8 cellular contexts compared by ENCODE assay signal in the genomic region with DNA sequence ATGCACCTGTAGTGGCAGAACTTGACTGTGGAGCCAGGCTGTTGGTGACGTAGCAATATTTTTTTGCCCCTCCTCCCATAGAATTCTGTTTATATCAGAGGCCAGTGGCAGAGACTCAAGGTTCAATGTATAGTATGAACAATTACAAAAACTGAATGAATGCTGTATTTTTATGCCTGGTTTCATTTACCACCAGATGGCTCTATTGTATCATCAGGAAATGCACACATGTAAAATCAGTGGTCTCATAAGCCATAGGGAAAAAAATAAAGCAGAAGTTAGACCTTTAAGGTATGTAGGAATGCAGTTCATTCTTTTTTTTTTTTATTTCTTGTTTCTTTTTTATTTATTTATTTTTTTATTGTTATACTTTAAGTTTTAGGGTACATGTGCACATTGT. TPM values are rescaled to one million over a fixed set of nuclear protein-coding genes. Genes with fewer than 3 reads are reported as not detected.
DNase-seq lines count a peak whose midpoint lies in the region; ATAC-seq, FAIRE-seq and TF ChIP-seq lines count a peak whose summit lies in the region.

No MANE protein-coding gene starts in this region.

- H3K79me2 ChIP-seq in HepG2 (ENCODE audit: insufficient read depth, low read length), result no peaks in the 10 kb centered on the region

- peak; percentile 38 for TF ChIP-seq CTCF in BE2C (IDR thresholded peaks at IDR 0.05; ENCODE audit: low read depth, low read length)
- TF ChIP-seq CTCF in HFF-Myc (IDR thresholded peaks at IDR 0.05; ENCODE audit: low read depth, low read length, missing control alignments), result peak; percentile 48
- peak; percentile 68 for TF ChIP-seq CTCF in VCaP (conservative IDR thresholded peaks at IDR 0.05)
- TF ChIP-seq CTCF in HepG2 (CRISPR knock-in tag; IDR thresholded peaks at IDR 0.05), result peak; percentile 37

- H3K4me1 ChIP-seq in BE2C (no peaks in the 10 kb centered on the region), HepG2 (ENCODE audit: insufficient read depth, low read length) (no peaks in the 10 kb centered on the region)

- in situ Hi-C loops in HepG2 (cut with HindIII; ENCODE audit: extremely low pct_ligation_motif_present, low pct_unique_long_range_greater_than_20kb), result no loop called here

- BruUV-seq in HepG2 (replicated peaks; lab: Mats Ljungman, UMichigan), result no TSS peak

- 69% methylated on average over 1 of the region's 1 CpG for WGBS in HepG2 (ENCODE audit: low lambda C conversion rate)

- DNase-seq in BE2C, result no peak
- DNase-seq in HFF-Myc (ENCODE audit: extremely low read depth, low read depth), result no peak
- no peak for DNase-seq in HepG2 (ENCODE audit: low spot score)
- DNase-seq in stimulated activated naive CD4-positive, alpha-beta T cell treated with Interleukin-2 at 50 U/mL for 16 hours (lab: John Stamatoyannopoulos, UW), result no peak
- no peak for DNase-seq in GM19238 (ENCODE audit: insufficient read length, low spot score)
- no peak for DNase-seq in NCI-H1048 (lab: John Stamatoyannopoulos, UW)
- no peak for DNase-seq in iPS-NIHi11 (ENCODE audit: low spot score)

- no peak for FAIRE-seq in HepG2 (lab: Jason Lieb, UNC)

- POLR2A ChIA-PET in HepG2 (lab: Yijun Ruan, JAX), result no interaction called here

- no peak for ATAC-seq in HepG2

- H3K9me3 ChIP-seq in BE2C (no peaks in the 10 kb centered on the region), HepG2 (ENCODE audit: low read length) (no peaks in the 10 kb centered on the region)

- H3K4me3 ChIP-seq in BE2C (ENCODE audit: low read depth, low read length) (no peak overlapping the region), HFF-Myc (replicated peaks; ENCODE audit: low read depth, low read length) (no peak overlapping the region), HepG2 (replicated peaks in 1 of 3; ENCODE audit: insufficient read depth in 1 of 3, low read depth in 2 of 3, low read length in 3 of 3) (no peak overlapping the region)

- H3K9ac ChIP-seq in HepG2 (ENCODE audit: insufficient read depth, low read depth, low read length), result no peak overlapping the region

- CTCF ChIA-PET in HepG2 (lab: Yijun Ruan, JAX; ENCODE audit: low intra/inter-chr PET ratio, low total read pairs), result interaction anchor here (1.2 kb wide), 1 partner anchor 455 kb away, joined by 4 read pairs; no protein-coding TSS in a partner anchor

- no peak overlapping the region for H2AFZ ChIP-seq in HepG2 (ENCODE audit: low read length)

- no peak for TF ChIP-seq POLR2A in HepG2 (IDR thresholded peaks at IDR 0.05; ENCODE audit: insufficient read depth in 1 of 2, low read depth in 2 of 2, low read length in 2 of 2)

- intact Hi-C loops in HepG2 (cut with micrococcal nuclease; ENCODE audit: unreplicated experiment), result loop anchor here (1.0 kb wide), 1 partner anchor 455 kb away; no protein-coding TSS in a partner anchor

- H3K27ac ChIP-seq in VCaP, result no peak overlapping the region
- no peak overlapping the region for H3K27ac ChIP-seq in HepG2 (ENCODE audit: extremely low read length, insufficient read depth, low read length)

- TF ChIP-seq EP300 in HepG2 (IDR thresholded peaks at IDR 0.05; ENCODE audit: low read depth in 2 of 2, low read length in 2 of 2), result no peak
- no peak for TF ChIP-seq EP300 in HepG2 (CRISPR knock-in tag; IDR thresholded peaks at IDR 0.05; ENCODE audit: borderline replicate concordance)

- no peaks in the 10 kb centered on the region for H4K20me1 ChIP-seq in HepG2 (ENCODE audit: insufficient read depth, low read length)

- no peak for TF ChIP-seq RAD21 in HepG2 (CRISPR knock-in tag; IDR thresholded peaks at IDR 0.05)

- H3K4me2 ChIP-seq in HepG2 (ENCODE audit: low read depth, low read length), result no peak overlapping the region

- no peaks in the 10 kb centered on the region for H3K27me3 ChIP-seq in BE2C
- no peaks in the 10 kb centered on the region for H3K27me3 ChIP-seq in HepG2 (ENCODE audit: control insufficient read depth in 1 of 2, insufficient read depth in 2 of 2, low read length in 2 of 2)

- H3K36me3 ChIP-seq in BE2C, result no peaks in the 10 kb centered on the region
- no peaks in the 10 kb centered on the region for H3K36me3 ChIP-seq in HepG2 (replicated peaks in 1 of 2; ENCODE audit: control insufficient read depth in 1 of 2, insufficient read depth in 2 of 2, low read length in 2 of 2)

TF ChIP-seq in HepG2, 621 proteins besides CTCF, POLR2A, EP300 and RAD21:
- TF ChIP-seq STAG1 (CRISPR knock-in tag; IDR thresholded peaks at IDR 0.05) (peak; percentile 63), NONO (IDR thresholded peaks at IDR 0.05) (no peak), NONO (CRISPR knock-in tag; conservative IDR thresholded peaks at IDR 0.05) (no peak), CC2D1A (CRISPR knock-in tag; IDR thresholded peaks at IDR 0.05) (no peak), ZNF589 (CRISPR knock-in tag; conservative IDR thresholded peaks at IDR 0.05) (no peak), SMC3 (IDR thresholded peaks at IDR 0.05; ENCODE audit: low read length) (0 out of 2 replicates have a peak, but pooled peaks have one; percentile 7), POLR2G (IDR thresholded peaks at IDR 0.05; ENCODE audit: low read depth, low read length) (no peak)

RNA-seq across cellular contexts. Expression of a gene that starts 43.6 kb away (rescaled TPM):
- polyA plus RNA-seq in BE2C (2012; ENCODE audit: insufficient read depth, insufficient read length, low read depth), result not detected
- not detected in 2 replicates for total RNA-seq in HepG2 (2016; rRNA removed; fragmentation: Illumina TruSeq; extraction: Trizol)
- total RNA-seq in HepG2 (2016; cell fraction: cytosol; rRNA removed; fragmentation: Illumina TruSeq; extraction: Trizol; ENCODE audit: low read depth), result not detected in 2 replicates
- not detected in 2 replicates for total RNA-seq in HepG2 (2016; cell fraction: insoluble cytoplasmic fraction; rRNA removed; fragmentation: Illumina TruSeq; extraction: Trizol)
- not detected in 2 replicates for total RNA-seq in HepG2 (2016; cell fraction: membrane; rRNA removed; fragmentation: Illumina TruSeq; extraction: Trizol)
- total RNA-seq in HepG2 (2016; cell fraction: nucleus; rRNA removed; fragmentation: Illumina TruSeq; extraction: Trizol), result not detected in 2 replicates
- not detected in 2 replicates for polyA plus RNA-seq in HepG2 (2011; rRNA removed)
- polyA plus RNA-seq in HepG2 (2011; cell fraction: cytosol; rRNA removed), result not detected in 2 replicates
- not detected in 2 replicates for polyA plus RNA-seq in HepG2 (2011; cell fraction: nucleus; rRNA removed)
- not detected in 2 replicates for polyA plus RNA-seq in HepG2 (2012)
- not detected in 2 replicates for polyA plus RNA-seq in HepG2 (2016; cell fraction: cytosol; fragmentation: Illumina TruSeq; extraction: Trizol; ENCODE audit: low read depth)
- not detected in 2 replicates for polyA plus RNA-seq in HepG2 (2016; cell fraction: insoluble cytoplasmic fraction; fragmentation: Illumina TruSeq; extraction: Trizol; ENCODE audit: low read depth)
- not detected in 2 replicates for polyA plus RNA-seq in HepG2 (2016; cell fraction: membrane; fragmentation: Illumina TruSeq; extraction: Trizol; ENCODE audit: low read depth)
- not detected in 2 replicates for polyA plus RNA-seq in HepG2 (2016; cell fraction: nucleus; fragmentation: Illumina TruSeq; extraction: Trizol; ENCODE audit: insufficient read depth, low read depth)
- not detected in 2 replicates for polyA minus RNA-seq in HepG2 (2011; rRNA and poly(A)+ RNA removed; ENCODE audit: low replicate concordance)
- not detected in 2 replicates for polyA minus RNA-seq in HepG2 (2011; cell fraction: cytosol; rRNA and poly(A)+ RNA removed)
- polyA minus RNA-seq in HepG2 (2011; cell fraction: nucleus; rRNA and poly(A)+ RNA removed), result not detected in 2 replicates
